Comparison of ENCODE assay signal across 1 cellular context in the genomic region with DNA sequence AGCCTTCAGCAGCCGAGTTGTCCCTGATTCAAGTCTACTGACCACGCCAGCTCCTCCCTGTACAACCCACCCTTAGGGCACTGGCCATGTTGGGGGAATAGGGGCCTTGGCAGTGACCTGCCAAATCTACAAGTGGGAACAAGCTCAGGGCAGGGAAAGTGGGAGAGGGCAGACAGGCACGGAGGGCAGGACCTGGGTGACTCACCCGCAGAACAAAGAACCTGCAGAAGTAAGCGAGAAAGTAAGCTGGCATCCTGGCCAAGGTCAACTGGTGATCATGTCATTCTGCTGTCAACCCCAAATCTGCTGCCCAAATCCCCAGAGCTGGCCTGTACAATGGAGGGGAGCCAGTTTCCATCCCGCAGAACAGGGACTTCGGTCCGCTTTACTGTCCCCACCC.
TF ChIP-seq lines count a peak whose summit lies in the region.

No MANE protein-coding gene starts in this region.

TF ChIP-seq in IMR-90, 13 proteins besides CTCF, POLR2A, EP300 and RAD21:
- TF ChIP-seq, protein P1, sequence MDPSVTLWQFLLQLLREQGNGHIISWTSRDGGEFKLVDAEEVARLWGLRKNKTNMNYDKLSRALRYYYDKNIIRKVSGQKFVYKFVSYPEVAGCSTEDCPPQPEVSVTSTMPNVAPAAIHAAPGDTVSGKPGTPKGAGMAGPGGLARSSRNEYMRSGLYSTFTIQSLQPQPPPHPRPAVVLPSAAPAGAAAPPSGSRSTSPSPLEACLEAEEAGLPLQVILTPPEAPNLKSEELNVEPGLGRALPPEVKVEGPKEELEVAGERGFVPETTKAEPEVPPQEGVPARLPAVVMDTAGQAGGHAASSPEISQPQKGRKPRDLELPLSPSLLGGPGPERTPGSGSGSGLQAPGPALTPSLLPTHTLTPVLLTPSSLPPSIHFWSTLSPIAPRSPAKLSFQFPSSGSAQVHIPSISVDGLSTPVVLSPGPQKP (IDR thresholded peaks at IDR 0.05; ENCODE audit: borderline replicate concordance, low read depth, low read length): no peak
- TF ChIP-seq MXI1 (IDR thresholded peaks at IDR 0.05; ENCODE audit: borderline replicate concordance, low read depth, low read length) (no peak), RCOR1 (IDR thresholded peaks at IDR 0.05; ENCODE audit: insufficient replicate concordance, low read length) (no peak), CEBPB (IDR thresholded peaks at IDR 0.05; ENCODE audit: low read depth, low read length) (no peak), CHD1 (IDR thresholded peaks at IDR 0.05; ENCODE audit: low read depth, low read length) (no peak), RFX5 (IDR thresholded peaks at IDR 0.05; ENCODE audit: low read depth, low read length) (no peak), MAFK (IDR thresholded peaks at IDR 0.05; ENCODE audit: low read depth, low read length) (no peak), BHLHE40 (IDR thresholded peaks at IDR 0.05; ENCODE audit: low read depth, low read length) (no peak), FOS (IDR thresholded peaks at IDR 0.05; ENCODE audit: low read depth, low read length) (no peak), NFE2L2 (IDR thresholded peaks at IDR 0.05; ENCODE audit: low read depth, low read length) (no peak), SMC3 (IDR thresholded peaks at IDR 0.05; ENCODE audit: low read depth, low read length) (no peak), MAZ (IDR thresholded peaks at IDR 0.05; ENCODE audit: borderline replicate concordance, low read depth, low read length) (no peak)
- TF ChIP-seq, protein P2, sequence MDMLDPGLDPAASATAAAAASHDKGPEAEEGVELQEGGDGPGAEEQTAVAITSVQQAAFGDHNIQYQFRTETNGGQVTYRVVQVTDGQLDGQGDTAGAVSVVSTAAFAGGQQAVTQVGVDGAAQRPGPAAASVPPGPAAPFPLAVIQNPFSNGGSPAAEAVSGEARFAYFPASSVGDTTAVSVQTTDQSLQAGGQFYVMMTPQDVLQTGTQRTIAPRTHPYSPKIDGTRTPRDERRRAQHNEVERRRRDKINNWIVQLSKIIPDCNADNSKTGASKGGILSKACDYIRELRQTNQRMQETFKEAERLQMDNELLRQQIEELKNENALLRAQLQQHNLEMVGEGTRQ (IDR thresholded peaks at IDR 0.05; ENCODE audit: low read depth, low read length): no peak
